ENCODE assay signal across 8 cellular contexts in genomic region chr1:40078512-40079333, GRCh38. TPM values are rescaled to one million over a fixed set of nuclear protein-coding genes. Genes with fewer than 3 reads are reported as not detected.
DNase-seq lines count a peak whose midpoint lies in the region; ATAC-seq and TF ChIP-seq lines count a peak whose summit lies in the region.

No MANE protein-coding gene starts in this region.

- no peak overlapping the region for H3K4me2 ChIP-seq in mammary epithelial cell (ENCODE audit: insufficient read depth, low read depth, low read length)

- ATAC-seq in stimulated activated memory B cell treated with anti-CD40 and anti-IgM and Interleukin-4, amounts not matched to agents 10 μg/mL and 1 μg/mL and 100 μg/mL, for 72 hours: peak; percentile 76
- ATAC-seq in GM21825 (IDR thresholded peaks at IDR 0.05; ENCODE audit: unreplicated experiment): no peak

- no peaks in the 10 kb centered on the region for H3K27me3 Mint-ChIP-seq in stimulated activated memory B cell treated with anti-CD40 and anti-IgM and Interleukin-4, amounts not matched to agents 10 μg/mL and 1 μg/mL and 100 μg/mL, for 72 hours

- no peaks in the 10 kb centered on the region for H3K79me2 ChIP-seq in mammary epithelial cell (ENCODE audit: insufficient read depth, low read length)

- in situ Hi-C loops in mammary epithelial cell (cut with MboI; ENCODE audit: low sequenced_read_pairs in 2 of 2): no loop called here

- no peaks in the 10 kb centered on the region for H3K27me3 ChIP-seq in mammary epithelial cell (ENCODE audit: insufficient read depth, low read length)

- DNase-seq in activated CD8-positive, alpha-beta memory T cell treated with anti-CD3 and anti-CD28 coated beads for 24 hours: peak; percentile 63
- DNase-seq in activated CD8-positive, alpha-beta memory T cell treated with anti-CD3 and anti-CD28 coated beads, Interleukin-2, amount 50 U/mL, for 48 hours: no peak
- DNase-seq in NCI-H1105 (lab: John Stamatoyannopoulos, UW) (peak; percentile 47), T follicular helper cell (ENCODE audit: low read depth) (peak; percentile 21), mammary epithelial cell (peak; percentile 55), left kidney (ENCODE audit: low read depth, low spot score) (peak; percentile 77)

- H3K27ac Mint-ChIP-seq in stimulated activated memory B cell treated with anti-CD40 and anti-IgM and Interleukin-4, amounts not matched to agents 10 μg/mL and 1 μg/mL and 100 μg/mL, for 72 hours: no peak overlapping the region

- WGBS in mammary epithelial cell (ENCODE audit: low coverage, missing lambda C conversion rate): 81% methylated on average over 5 of the region's 5 CpGs

- no peaks in the 10 kb centered on the region for H4K20me1 ChIP-seq in mammary epithelial cell (ENCODE audit: insufficient read depth, low read length)

- H3K36me3 Mint-ChIP-seq in stimulated activated memory B cell treated with anti-CD40 and anti-IgM and Interleukin-4, amounts not matched to agents 10 μg/mL and 1 μg/mL and 100 μg/mL, for 72 hours: peaks cover 41% of the 10 kb centered on the region

- H3K36me3 ChIP-seq in mammary epithelial cell (ENCODE audit: insufficient read depth, low read length): peaks cover 12% of the 10 kb centered on the region

- peaks cover 14% of the 10 kb centered on the region for H3K4me1 Mint-ChIP-seq in stimulated activated memory B cell treated with anti-CD40 and anti-IgM and Interleukin-4, amounts not matched to agents 10 μg/mL and 1 μg/mL and 100 μg/mL, for 72 hours

- no peaks in the 10 kb centered on the region for H3K9me3 Mint-ChIP-seq in stimulated activated memory B cell treated with anti-CD40 and anti-IgM and Interleukin-4, amounts not matched to agents 10 μg/mL and 1 μg/mL and 100 μg/mL, for 72 hours

- H3K4me1 ChIP-seq in mammary epithelial cell (ENCODE audit: insufficient read depth, low read length): peaks cover 7% of the 10 kb centered on the region

- no peak overlapping the region for H3K27ac ChIP-seq in mammary epithelial cell (ENCODE audit: insufficient read depth, low read depth, low read length)

- no peak overlapping the region for H3K4me3 ChIP-seq in mammary epithelial cell (replicated peaks in 1 of 3; ENCODE audit: insufficient read depth in 1 of 3, low read depth in 2 of 3, low read length in 3 of 3)

- intact Hi-C loops in mammary epithelial cell (cut with micrococcal nuclease): no loop called here

- no peak overlapping the region for H3K4me3 Mint-ChIP-seq in stimulated activated memory B cell treated with anti-CD40 and anti-IgM and Interleukin-4, amounts not matched to agents 10 μg/mL and 1 μg/mL and 100 μg/mL, for 72 hours

- BruUV-seq in mammary epithelial cell (replicated peaks; lab: Mats Ljungman, UMichigan): no TSS peak

- CTCF ChIA-PET in mammary epithelial cell (lab: Charles Lee; ENCODE audit: low non-redundant PET): interaction anchor here (0.6 kb wide), 3 partner anchors 62 to 398 kb away, joined by 3 to 5 read pairs (median 5); partner anchors contain the start of gene ZFP69

- TF ChIP-seq CTCF in mammary epithelial cell (conservative IDR thresholded peaks at IDR 0.05 in 1 of 2, IDR thresholded peaks at IDR 0.05 in 1 of 2; ENCODE audit: extremely low read depth in 1 of 2, insufficient read depth in 1 of 2, low read depth in 1 of 2, low read length in 2 of 2): peak; percentile 82 to 85

- dilution Hi-C loops in mammary epithelial cell (cut with HindIII; ENCODE audit: low sequenced_read_pairs): loop anchor here (25.0 kb wide), 1 partner anchor 259 kb away; no protein-coding TSS in a partner anchor

- H3K9ac ChIP-seq in mammary epithelial cell (ENCODE audit: insufficient read depth, low read length): no peak overlapping the region

- H3K9me3 ChIP-seq in mammary epithelial cell (replicated peaks; ENCODE audit: insufficient read depth, low read length): no peaks in the 10 kb centered on the region

- H2AFZ ChIP-seq in mammary epithelial cell (ENCODE audit: low read depth, low read length): no peak overlapping the region

RNA-seq across cellular contexts. Expression of gene PPT1, which starts 18.3 kb away (rescaled TPM):
- total RNA-seq in mammary epithelial cell: 10 to 100 TPM; 22.5 to 36.9 TPM
- 42.8 TPM for polyA plus RNA-seq in mammary epithelial cell
- polyA minus RNA-seq in mammary epithelial cell: 108 TPM

RNA-seq across cellular contexts. Expression of gene CAP1, which starts 38.2 kb away (rescaled TPM):
- 100 to 1,000 TPM; 715 to 877 TPM for total RNA-seq in mammary epithelial cell
- polyA plus RNA-seq in mammary epithelial cell: 788 TPM
- 546 TPM for polyA minus RNA-seq in mammary epithelial cell
